In the genomic region with DNA sequence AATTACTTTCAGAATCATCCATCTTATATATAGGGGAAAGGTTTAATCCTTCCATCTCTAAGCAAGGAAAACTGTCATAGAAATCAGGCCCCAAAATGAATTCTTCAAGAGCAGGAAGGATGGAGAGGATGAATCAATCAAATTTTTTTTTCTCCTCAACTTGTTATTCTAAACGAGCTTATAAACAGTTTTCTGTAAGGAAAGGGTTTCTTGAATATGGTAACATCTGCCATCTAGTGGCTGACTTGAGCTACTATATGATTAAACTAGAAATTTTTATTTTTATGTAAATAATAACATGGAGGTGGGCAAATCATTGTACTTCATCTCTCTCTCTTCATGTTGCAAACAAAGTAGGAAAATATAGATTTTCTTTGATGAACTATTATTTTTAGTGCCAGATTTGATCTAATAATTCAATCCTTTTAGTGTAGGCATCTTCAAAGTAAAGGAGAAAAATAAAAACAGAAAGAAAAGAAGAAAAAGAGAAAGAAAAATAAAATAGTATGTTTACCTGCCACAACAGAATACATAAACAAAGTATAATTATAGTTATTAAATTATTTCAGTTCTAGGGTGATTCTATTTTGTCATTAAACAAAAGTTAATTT, we compare ENCODE assay signal across 8 cellular contexts.
DNase-seq lines count a peak whose midpoint lies in the region; ATAC-seq and TF ChIP-seq lines count a peak whose summit lies in the region.

No MANE protein-coding gene starts in this region.

- peak; percentile 88 for ATAC-seq in HG02623 (IDR thresholded peaks at IDR 0.05; ENCODE audit: unreplicated experiment)

- H3K27ac ChIP-seq in 22Rv1: no peak overlapping the region

- DNase-seq in GM12865 (ENCODE audit: low read depth) (peak; percentile 57), NAMALWA (ENCODE audit: low spot score) (peak; percentile 77), SIG-M5 treated with dmso at 0.1 percent for 504 hours (lab: John Stamatoyannopoulos, UW; ENCODE audit: unreplicated experiment) (peak; percentile 76), fibroblast of gingiva (ENCODE audit: low read depth) (peak; percentile 61), pons (ENCODE audit: low spot score) (peak; percentile 75), activated gamma-delta T cell (lab: John Stamatoyannopoulos, UW) (no peak)

- H3K4me3 ChIP-seq in GM12865 (ENCODE audit: low read depth, low read length): no peak overlapping the region

- TF ChIP-seq CTCF in 22Rv1 (IDR thresholded peaks at IDR 0.05) (peak; percentile 81), GM12865 (IDR thresholded peaks at IDR 0.05; ENCODE audit: insufficient read depth, low read depth, low read length, missing control alignments) (peak; percentile 43)
